9 cellular contexts compared by ENCODE assay signal in genomic region chrX:41293269-41293668, GRCh38. TPM values are rescaled to one million over a fixed set of nuclear protein-coding genes. Genes with fewer than 3 reads are reported as not detected.
DNase-seq lines count a peak whose midpoint lies in the region; ATAC-seq and TF ChIP-seq lines count a peak whose summit lies in the region.
"Had no signal": no experiment of that assay in that cellular context is flagged by ENCODE, and none has a peak within 500 bp of the region (broad histone marks: within the 10 kb centered on the region; RNA-seq: fewer than 3 reads in every experiment).

No MANE protein-coding gene starts in this region.

- H3K36me3 ChIP-seq in A673 (ENCODE audit: insufficient read depth, low read length, poor library complexity, severe bottlenecking) (no peaks in the 10 kb centered on the region), hepatocyte (replicated peaks; ENCODE audit: insufficient read depth, low read depth) (no peaks in the 10 kb centered on the region), smooth muscle cell (ENCODE audit: low read depth) (no peaks in the 10 kb centered on the region)

- H3K9ac ChIP-seq in smooth muscle cell (ENCODE audit: low read depth), result no peak overlapping the region

- no TSS peak for BruUV-seq in A673 (replicated peaks; lab: Mats Ljungman, UMichigan)

- H3K4me1 ChIP-seq in A673 (ENCODE audit: insufficient read depth, low read length, poor library complexity, severe bottlenecking) (peaks cover 10% of the 10 kb centered on the region), hepatocyte (ENCODE audit: insufficient read depth) (no peaks in the 10 kb centered on the region), smooth muscle cell (ENCODE audit: low read depth) (no peaks in the 10 kb centered on the region)

- DNase-seq in A673 (ENCODE audit: low spot score) (peak; percentile 47), EL (peak; percentile 8), NCI-H460 (ENCODE audit: extremely low read depth, low read depth) (peak; percentile 20), dermis blood vessel endothelial cell (peak; percentile 19), hepatocyte (ENCODE audit: low spot score) (no peak), lower leg skin (ENCODE audit: low spot score in 2 of 2) (no peak), smooth muscle cell (lab: John Stamatoyannopoulos, UW; ENCODE audit: unreplicated experiment) (no peak)
- DNase-seq: activated gamma-delta T cell had no signal

- H2AFZ ChIP-seq in hepatocyte (no peak overlapping the region), smooth muscle cell (ENCODE audit: low read depth) (no peak overlapping the region)

- CTCF ChIA-PET in A673 (lab: Charles Lee), result interaction anchor here (0.6 to 0.8 kb wide), 3 partner anchors 113 to 749 kb away, joined by 3 read pairs; no protein-coding TSS in a partner anchor

- 89% methylated on average over 6 of the region's 6 CpGs for WGBS in hepatocyte (ENCODE audit: low lambda C conversion rate, missing lambda C conversion rate)
- WGBS in lower leg skin, 2 donors, result 86 to 94% methylated on average over 6 of the region's 6 CpGs
- 86% methylated on average over 6 of the region's 6 CpGs for WGBS in smooth muscle cell (ENCODE audit: low lambda C conversion rate)

- TF ChIP-seq POLR2A in lower leg skin (IDR thresholded peaks at IDR 0.05), result no peak

- H3K27ac ChIP-seq in A673 (ENCODE audit: low read depth, low read length, poor library complexity, severe bottlenecking) (no peak overlapping the region), hepatocyte (no peak overlapping the region), smooth muscle cell (ENCODE audit: low read depth) (no peak overlapping the region)

- intact Hi-C loops in A673 (cut with micrococcal nuclease; ENCODE audit: unreplicated experiment), result no loop called here
- intact Hi-C loops in lower leg skin (cut with DNase I; ENCODE audit: low total_unique reads), result no loop called here

- no peak overlapping the region for H3K4me2 ChIP-seq in hepatocyte
- no peak overlapping the region for H3K4me2 ChIP-seq in smooth muscle cell

- H3K27me3 ChIP-seq in A673 (replicated peaks; ENCODE audit: insufficient read depth, low read depth, low read length, poor library complexity) (no peaks in the 10 kb centered on the region), hepatocyte (no peaks in the 10 kb centered on the region), smooth muscle cell (ENCODE audit: low read depth) (no peaks in the 10 kb centered on the region)

- H4K20me1 ChIP-seq in hepatocyte (ENCODE audit: insufficient read depth, poor library complexity, severe bottlenecking) (no peaks in the 10 kb centered on the region), smooth muscle cell (ENCODE audit: low read depth) (no peaks in the 10 kb centered on the region)

- H3K9me3 ChIP-seq in A673 (ENCODE audit: low read depth, low read length, poor library complexity, severe bottlenecking), result no peaks in the 10 kb centered on the region
- no peaks in the 10 kb centered on the region for H3K9me3 ChIP-seq in hepatocyte (ENCODE audit: low read depth)
- H3K9me3 ChIP-seq in smooth muscle cell (replicated peaks; ENCODE audit: low read depth), result no peaks in the 10 kb centered on the region

- no peaks in the 10 kb centered on the region for H3K79me2 ChIP-seq in hepatocyte
- H3K79me2 ChIP-seq in smooth muscle cell (ENCODE audit: low read depth), result no peaks in the 10 kb centered on the region

- H3F3A ChIP-seq in smooth muscle cell (ENCODE audit: low read depth), result no peaks in the 10 kb centered on the region

- peak; percentile 56 for TF ChIP-seq CTCF in A673 (conservative IDR thresholded peaks at IDR 0.05; ENCODE audit: low read depth, low read length)
- no peak for TF ChIP-seq CTCF in hepatocyte (IDR thresholded peaks at IDR 0.05; ENCODE audit: poor library complexity)
- TF ChIP-seq CTCF in lower leg skin (IDR thresholded peaks at IDR 0.05), result no peak
- no peak for TF ChIP-seq CTCF in smooth muscle cell (IDR thresholded peaks at IDR 0.05; ENCODE audit: borderline replicate concordance, insufficient read depth, poor library complexity, severe bottlenecking)

- H3K4me3 ChIP-seq in A673 (ENCODE audit: low read depth, low read length, poor library complexity, severe bottlenecking) (no peak overlapping the region), hepatocyte (no peak overlapping the region), lower leg skin (ENCODE audit: low read depth, poor library complexity, severe bottlenecking) (no peak overlapping the region), smooth muscle cell (no peak overlapping the region)

- no peak for ATAC-seq in HG02798 (IDR thresholded peaks at IDR 0.05; ENCODE audit: poor library complexity, unreplicated experiment)

- no peaks in the 10 kb centered on the region for H3K9me2 ChIP-seq in hepatocyte (replicated peaks; ENCODE audit: insufficient read depth)

- POLR2A ChIA-PET in A673 (lab: Charles Lee; ENCODE audit: low non-redundant PET), result no interaction called here

RNA-seq across cellular contexts. Expression of gene DDX3X, which starts 40.7 kb away (rescaled TPM):
- total RNA-seq in A673 (2021) (408 and 454 TPM in 2 replicates), dermis blood vessel endothelial cell (426 and 470 TPM in 2 replicates), hepatocyte (179 and 202 TPM in 2 replicates), lower leg skin (100 to 1,000 TPM; 170 to 252 (median 224) TPM), smooth muscle cell (241 and 245 TPM in 2 replicates)
- 222 and 303 TPM in 2 replicates for total RNA-seq in NCI-H460 (2014; rRNA removed; shearing (Covaris generic))
- 133 and 172 TPM in 2 replicates for polyA plus RNA-seq in NCI-H460 (2014; cell fraction: nucleus; rRNA removed)
- polyA plus RNA-seq in hepatocyte (109 and 124 TPM in 2 replicates), smooth muscle cell (104 and 124 TPM in 2 replicates)

Comparison
In these comparisons a context has a peak if more than half of its experiments do, and no peak if none do; other contexts are left out.
1. DNase-seq: peak in A673 (single experiment), EL (single experiment), NCI-H460 (single experiment) and dermis blood vessel endothelial cell (single experiment); none in hepatocyte (single experiment), lower leg skin (0 of 2) and smooth muscle cell (single experiment).